ENCODE assay signal across 20 cellular contexts in the genomic region with DNA sequence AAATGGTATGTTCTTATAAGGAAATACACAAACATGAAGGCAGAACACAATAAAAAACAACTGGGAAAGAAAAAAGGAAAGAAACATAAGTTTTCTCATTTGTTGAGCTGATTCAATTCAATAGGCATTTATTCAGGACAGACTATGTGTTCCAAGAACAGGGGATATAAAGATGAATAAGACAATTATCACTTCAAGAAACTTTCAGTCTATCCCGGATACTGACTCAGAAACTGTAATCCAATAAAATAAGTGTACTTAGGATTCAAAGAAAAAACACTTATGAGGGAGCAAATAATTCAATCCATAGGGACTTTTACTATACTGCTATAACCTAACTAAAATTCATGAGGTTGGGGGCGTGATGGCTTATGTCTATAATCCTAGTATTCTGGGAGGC. TPM values are rescaled to one million over a fixed set of nuclear protein-coding genes. Genes with fewer than 3 reads are reported as not detected.
A peak's percentile ranks its signal among the peaks of the same experiment; 100 is the strongest.
DNase-seq lines count a peak whose midpoint lies in the region; ATAC-seq, FAIRE-seq and TF ChIP-seq lines count a peak whose summit lies in the region.
"Had no signal": no experiment of that assay in that cellular context is flagged by ENCODE, and none has a peak within 500 bp of the region (broad histone marks: within the 10 kb centered on the region; RNA-seq: fewer than 3 reads in every experiment).

No MANE protein-coding gene starts in this region.

- no peaks in the 10 kb centered on the region for H3K36me3 ChIP-seq in A673 (ENCODE audit: insufficient read depth, low read length, poor library complexity, severe bottlenecking)
- H3K36me3 ChIP-seq in bronchial epithelial cell (ENCODE audit: control insufficient read depth, insufficient read depth, low read length), result no peaks in the 10 kb centered on the region
- H3K36me3 ChIP-seq: adrenal gland had no signal

- peak; percentile 77 for DNase-seq in A673 (ENCODE audit: low spot score)
- peak; percentile 69 for DNase-seq in ELR (ENCODE audit: low read depth)
- peak; percentile 18 for DNase-seq in bronchial epithelial cell (ENCODE audit: low read depth)
- no peak for DNase-seq in natural killer cell
- no peak for DNase-seq in chondrocyte (ENCODE audit: low spot score)
- no peak for DNase-seq in retina
- no peak for DNase-seq in NCI-H2029 treated with DMSO at 0.1 percent for 48 hours (lab: John Stamatoyannopoulos, UW)
- DNase-seq: activated CD4-positive, alpha-beta T cell treated with anti-CD3 and anti-CD28 coated beads for 48 hours; activated T-cell treated with anti-CD3 and anti-CD28 coated beads, Interleukin-2, amount 50 U/mL, for 4 hours; HCEC 1CT; hypothalamus; naive thymus-derived CD8-positive, alpha-beta T cell; NCI-H1092 treated with DMSO at 0.1 percent for 48 hours; NCI-H2171 treated with DMSO at 0.1 percent for 48 hours; stimulated activated CD4-positive, alpha-beta T cell treated with anti-CD3 and anti-CD28 coated beads, Interleukin-4, amount 100 ng/mL, for 1 hour; T-helper 9 cell; upper lobe of left lung had no signal

- intact Hi-C loops in A673 (cut with micrococcal nuclease; ENCODE audit: unreplicated experiment) (no loop called here), natural killer cell (cut with micrococcal nuclease) (no loop called here)

- H3K4me3 ChIP-seq in A673 (ENCODE audit: low read depth, low read length, poor library complexity, severe bottlenecking), result no peak overlapping the region
- H3K4me3 ChIP-seq in bronchial epithelial cell (ENCODE audit: low read depth, low read length), result no peak overlapping the region
- H3K4me3 ChIP-seq: adrenal gland, upper lobe of left lung had no signal

- H3K4me1 ChIP-seq in A673 (ENCODE audit: insufficient read depth, low read length, poor library complexity, severe bottlenecking), result peaks cover 19% of the 10 kb centered on the region

- peaks cover 0 to 5% of the 10 kb centered on the region in 2 donors for H3K4me1 Mint-ChIP-seq in natural killer cell
- peaks cover 9% of the 10 kb centered on the region for H3K4me1 Mint-ChIP-seq in chondrocyte (ENCODE audit: low read depth)

- POLR2A ChIA-PET in A673 (lab: Charles Lee; ENCODE audit: low non-redundant PET), result no interaction called here

- no peaks in the 10 kb centered on the region for H3K27me3 Mint-ChIP-seq in natural killer cell (ENCODE audit: low read depth in 2 of 2)
- no peaks in the 10 kb centered on the region for H3K27me3 Mint-ChIP-seq in chondrocyte (ENCODE audit: low read depth)
- H3K27me3 Mint-ChIP-seq: naive thymus-derived CD8-positive, alpha-beta T cell had no signal

- FAIRE-seq in bronchial epithelial cell (lab: Jason Lieb, UNC), result no peak
- FAIRE-seq: colon had no signal

- no peak for TF ChIP-seq CTCF in A673 (conservative IDR thresholded peaks at IDR 0.05; ENCODE audit: low read depth, low read length)
- no peak for TF ChIP-seq CTCF in bronchial epithelial cell (IDR thresholded peaks at IDR 0.05; ENCODE audit: insufficient read depth, low read length, severe bottlenecking)
- TF ChIP-seq CTCF in natural killer cell (IDR thresholded peaks at IDR 0.05), result no peak
- TF ChIP-seq CTCF in chondrocyte (IDR thresholded peaks at IDR 0.05), result no peak

- H3K27me3 ChIP-seq in A673 (replicated peaks; ENCODE audit: insufficient read depth, low read depth, low read length, poor library complexity) (no peaks in the 10 kb centered on the region), bronchial epithelial cell (ENCODE audit: control insufficient read depth, insufficient read depth, low read length) (no peaks in the 10 kb centered on the region)
- H3K27me3 ChIP-seq: adrenal gland, upper lobe of left lung had no signal

- H3K9me3 Mint-ChIP-seq in natural killer cell, result no peaks in the 10 kb centered on the region
- H3K9me3 Mint-ChIP-seq in chondrocyte (ENCODE audit: low read depth), result no peaks in the 10 kb centered on the region
- H3K9me3 Mint-ChIP-seq: activated T-cell treated with anti-CD3 and anti-CD28 coated beads, Interleukin-2, amount 50 U/mL, for 4 hours; naive thymus-derived CD8-positive, alpha-beta T cell had no signal

- BruUV-seq in A673 (replicated peaks; lab: Mats Ljungman, UMichigan), result no TSS peak

- H3K27ac ChIP-seq in A673 (ENCODE audit: low read depth, low read length, poor library complexity, severe bottlenecking), result no peak overlapping the region

- H3K36me3 Mint-ChIP-seq in natural killer cell, result no peaks in the 10 kb centered on the region
- H3K36me3 Mint-ChIP-seq in chondrocyte (ENCODE audit: low read depth), result no peaks in the 10 kb centered on the region

- H3K4me3 Mint-ChIP-seq in natural killer cell (no peak overlapping the region), chondrocyte (ENCODE audit: unreplicated experiment) (no peak overlapping the region)
- H3K4me3 Mint-ChIP-seq: activated T-cell treated with anti-CD3 and anti-CD28 coated beads, Interleukin-2, amount 50 U/mL, for 4 hours; naive thymus-derived CD8-positive, alpha-beta T cell had no signal

- CTCF ChIA-PET in A673 (lab: Charles Lee), result no interaction called here

- no peak for ATAC-seq in natural killer cell
- ATAC-seq in GM21825 (IDR thresholded peaks at IDR 0.05; ENCODE audit: unreplicated experiment), result no peak
- ATAC-seq: activated T-cell treated with anti-CD3 and anti-CD28 coated beads, Interleukin-2, amount 50 U/mL, for 4 hours; naive thymus-derived CD8-positive, alpha-beta T cell had no signal

- H3K9me3 ChIP-seq in A673 (ENCODE audit: low read depth, low read length, poor library complexity, severe bottlenecking), result no peaks in the 10 kb centered on the region
- H3K9me3 ChIP-seq: adrenal gland, upper lobe of left lung had no signal

- H3K27ac Mint-ChIP-seq in natural killer cell, result peak overlapping the region; percentile 17 to 42
- no peak overlapping the region for H3K27ac Mint-ChIP-seq in chondrocyte (ENCODE audit: unreplicated experiment)

RNA-seq across cellular contexts. Expression of gene POPDC2, which starts 3.5 kb away (rescaled TPM):
- total RNA-seq in A673 (2021) (0.72 and 0.99 TPM in 2 replicates), bronchial epithelial cell (0.26 TPM in 1 of 2 replicates, not detected in the other), natural killer cell (1 to 10 TPM; 6.2 to 8.0 (median 7.9) TPM), chondrocyte (0.80 to 1.1 TPM (median 1.0 TPM) in 3 replicates)

RNA-seq across cellular contexts. Expression of gene COX17, which starts 13.3 kb away (rescaled TPM):
- total RNA-seq in A673 (2021), result 42.6 and 49.7 TPM in 2 replicates
- 10.0 and 46.2 TPM in 2 replicates for total RNA-seq in bronchial epithelial cell
- 10 to 100 TPM; 35.6 to 44.8 (median 40.6) TPM for total RNA-seq in natural killer cell
- total RNA-seq in chondrocyte, result 19.9 to 23.7 TPM (median 21.1 TPM) in 3 replicates

RNA-seq across cellular contexts. Expression of gene CFAP91, which starts 38.9 kb away (rescaled TPM):
- total RNA-seq in A673 (2021) (0.68 and 0.75 TPM in 2 replicates), bronchial epithelial cell (not detected in 2 replicates), natural killer cell (under 1 TPM in 1 of 3 donors, not detected in 2; 0.14 TPM), chondrocyte (0.29 TPM in 1 of 3 replicates, not detected in the others)

Comparison
In these comparisons a context has a peak if more than half of its experiments do, and no peak if none do; other contexts are left out.
1. DNase-seq: peak in A673 (single experiment), ELR (single experiment) and bronchial epithelial cell (single experiment); none in natural killer cell (single experiment), chondrocyte (single experiment), retina (single experiment) and NCI-H2029 treated with DMSO at 0.1 percent for 48 hours (single experiment).